In genomic region chr4:55396305-55397023, GRCh38 we compare ENCODE assay signal across 8 cellular contexts. TPM values are rescaled to one million over a fixed set of nuclear protein-coding genes. Genes with fewer than 3 reads are reported as not detected.
DNase-seq lines count a peak whose midpoint lies in the region; ATAC-seq and TF ChIP-seq lines count a peak whose summit lies in the region.

No MANE protein-coding gene starts in this region.

- no peaks in the 10 kb centered on the region for H3K9me3 ChIP-seq in Karpas-422 (ENCODE audit: low read length)
- H3K9me3 ChIP-seq in duodenal mucosa (ENCODE audit: control insufficient read depth in 1 of 2, low read length in 2 of 2), result no peaks in the 10 kb centered on the region
- no peaks in the 10 kb centered on the region for H3K9me3 ChIP-seq in lower lobe of right lung

- 0 out of 2 replicates have a peak overlapping the region, but pooled peaks have one; percentile 27 for H2AFZ ChIP-seq in Karpas-422 (ENCODE audit: low read length)

- H3K4me1 Mint-ChIP-seq in stimulated activated naive B cell treated with anti-CD40 and anti-IgM and Interleukin-4, amounts not matched to agents 10 μg/mL and 1 μg/mL and 100 μg/mL, for 72 hours, result peaks cover 29 to 42% of the 10 kb centered on the region in 2 donors

- no peaks in the 10 kb centered on the region for H3K9me3 Mint-ChIP-seq in stimulated activated naive B cell treated with anti-CD40 and anti-IgM and Interleukin-4, amounts not matched to agents 10 μg/mL and 1 μg/mL and 100 μg/mL, for 72 hours

- H3K27ac ChIP-seq in Karpas-422 (ENCODE audit: low read length), result peak overlapping the region; percentile 68
- peak overlapping the region; percentile 98 for H3K27ac ChIP-seq in duodenal mucosa (ENCODE audit: low read depth, low read length)
- peak overlapping the region; percentile 96 for H3K27ac ChIP-seq in lower lobe of right lung

- intact Hi-C loops in lower lobe of right lung (cut with DNase I), result no loop called here

- H3K79me2 ChIP-seq in Karpas-422 (ENCODE audit: low read length), result peaks cover 57% of the 10 kb centered on the region

- H3K36me3 ChIP-seq in Karpas-422 (ENCODE audit: insufficient read depth, low read length) (peaks cover 29% of the 10 kb centered on the region), duodenal mucosa (ENCODE audit: control insufficient read depth in 1 of 2, insufficient read depth in 2 of 2, low read length in 2 of 2) (peaks cover 3 to 6% of the 10 kb centered on the region in 2 donors), lower lobe of right lung (peaks cover 10% of the 10 kb centered on the region)

- H4K20me1 ChIP-seq in Karpas-422 (ENCODE audit: insufficient read depth, low read depth, low read length), result peaks cover 36% of the 10 kb centered on the region

- H3K4me3 ChIP-seq in Karpas-422 (ENCODE audit: low read length) (peak overlapping the region; percentile 83), duodenal mucosa (ENCODE audit: low read depth in 1 of 2, low read length in 2 of 2) (peak overlapping the region; percentile 76 to 97), lower lobe of right lung (peak overlapping the region; percentile 69)

- H3K9ac ChIP-seq in Karpas-422 (ENCODE audit: low read length) (peak overlapping the region; percentile 98), duodenal mucosa (ENCODE audit: low read depth in 1 of 2, low read length in 2 of 2) (peak overlapping the region; percentile 68 to 85)

- peak overlapping the region; percentile 98 for H3K27ac Mint-ChIP-seq in stimulated activated naive B cell treated with anti-CD40 and anti-IgM and Interleukin-4, amounts not matched to agents 10 μg/mL and 1 μg/mL and 100 μg/mL, for 72 hours

- H3K4me1 ChIP-seq in Karpas-422 (ENCODE audit: low read length), result peaks cover 52% of the 10 kb centered on the region
- H3K4me1 ChIP-seq in duodenal mucosa (ENCODE audit: control insufficient read depth in 1 of 2, insufficient read depth in 2 of 2, low read length in 2 of 2), result peaks cover 25 to 41% of the 10 kb centered on the region in 2 donors
- peaks cover 38% of the 10 kb centered on the region for H3K4me1 ChIP-seq in lower lobe of right lung

- DNase-seq in GM10266 (ENCODE audit: extremely low spot score) (peak; percentile 47), Karpas-422 (peak; percentile 75), lower lobe of right lung (peak; percentile 61), occipital lobe (lab: John Stamatoyannopoulos, UW) (no peak)
- DNase-seq in activated CD4-positive, alpha-beta T cell treated with anti-CD3 and anti-CD28 coated beads for 48 hours, result peak; percentile 47
- DNase-seq in stimulated activated naive B cell treated with anti-CD40 and anti-IgM and Interleukin-4, amounts not matched to agents 10 μg/mL and 1 μg/mL and 100 μg/mL, for 72 hours, result peak; percentile 24

- H3K4me2 ChIP-seq in Karpas-422 (ENCODE audit: low read depth, low read length, poor library complexity, severe bottlenecking), result peak overlapping the region; percentile 94

- peaks cover 7 to 27% of the 10 kb centered on the region in 2 donors for H3K36me3 Mint-ChIP-seq in stimulated activated naive B cell treated with anti-CD40 and anti-IgM and Interleukin-4, amounts not matched to agents 10 μg/mL and 1 μg/mL and 100 μg/mL, for 72 hours

- no peaks in the 10 kb centered on the region for H3K27me3 ChIP-seq in Karpas-422 (ENCODE audit: low read length)
- no peaks in the 10 kb centered on the region for H3K27me3 ChIP-seq in duodenal mucosa (ENCODE audit: control insufficient read depth in 1 of 2, insufficient read depth in 2 of 2, low read length in 2 of 2)
- no peaks in the 10 kb centered on the region for H3K27me3 ChIP-seq in lower lobe of right lung (ENCODE audit: low read depth)

- ATAC-seq in GM21737 (IDR thresholded peaks at IDR 0.05; ENCODE audit: unreplicated experiment), result peak; percentile 23
- ATAC-seq in lower lobe of right lung, result peak; percentile 62 to 72
- ATAC-seq in stimulated activated naive B cell treated with anti-CD40 and anti-IgM and Interleukin-4, amounts not matched to agents 10 μg/mL and 1 μg/mL and 100 μg/mL, for 72 hours (replicated peaks), result peak; percentile 43 to 49

- TF ChIP-seq CTCF in GM10266 (IDR thresholded peaks at IDR 0.05; ENCODE audit: control insufficient read depth, insufficient read depth, low read depth, missing control alignments) (no peak), lower lobe of right lung (IDR thresholded peaks at IDR 0.05) (no peak)

- peak overlapping the region; percentile 95 to 96 for H3K4me3 Mint-ChIP-seq in stimulated activated naive B cell treated with anti-CD40 and anti-IgM and Interleukin-4, amounts not matched to agents 10 μg/mL and 1 μg/mL and 100 μg/mL, for 72 hours

- no peaks in the 10 kb centered on the region for H3K27me3 Mint-ChIP-seq in stimulated activated naive B cell treated with anti-CD40 and anti-IgM and Interleukin-4, amounts not matched to agents 10 μg/mL and 1 μg/mL and 100 μg/mL, for 72 hours

- no peaks in the 10 kb centered on the region for H3K9me2 ChIP-seq in Karpas-422 (replicated peaks; ENCODE audit: insufficient read depth, low read length)

RNA-seq across cellular contexts. Expression of gene TMEM165, which starts 0.7 kb away (rescaled TPM):
- 118 and 165 TPM in 2 replicates for total RNA-seq in Karpas-422 (2014; rRNA removed; shearing (Covaris generic); ENCODE audit: low replicate concordance)
- total RNA-seq in lower lobe of right lung (140 TPM), occipital lobe (109 TPM)

RNA-seq across cellular contexts. Expression of gene SRD5A3, which starts 50.4 kb away (rescaled TPM):
- 15.6 and 25.7 TPM in 2 replicates for total RNA-seq in Karpas-422 (2014; rRNA removed; shearing (Covaris generic); ENCODE audit: low replicate concordance)
- total RNA-seq in lower lobe of right lung (21.1 TPM), occipital lobe (10.3 TPM)
